In the genomic region with DNA sequence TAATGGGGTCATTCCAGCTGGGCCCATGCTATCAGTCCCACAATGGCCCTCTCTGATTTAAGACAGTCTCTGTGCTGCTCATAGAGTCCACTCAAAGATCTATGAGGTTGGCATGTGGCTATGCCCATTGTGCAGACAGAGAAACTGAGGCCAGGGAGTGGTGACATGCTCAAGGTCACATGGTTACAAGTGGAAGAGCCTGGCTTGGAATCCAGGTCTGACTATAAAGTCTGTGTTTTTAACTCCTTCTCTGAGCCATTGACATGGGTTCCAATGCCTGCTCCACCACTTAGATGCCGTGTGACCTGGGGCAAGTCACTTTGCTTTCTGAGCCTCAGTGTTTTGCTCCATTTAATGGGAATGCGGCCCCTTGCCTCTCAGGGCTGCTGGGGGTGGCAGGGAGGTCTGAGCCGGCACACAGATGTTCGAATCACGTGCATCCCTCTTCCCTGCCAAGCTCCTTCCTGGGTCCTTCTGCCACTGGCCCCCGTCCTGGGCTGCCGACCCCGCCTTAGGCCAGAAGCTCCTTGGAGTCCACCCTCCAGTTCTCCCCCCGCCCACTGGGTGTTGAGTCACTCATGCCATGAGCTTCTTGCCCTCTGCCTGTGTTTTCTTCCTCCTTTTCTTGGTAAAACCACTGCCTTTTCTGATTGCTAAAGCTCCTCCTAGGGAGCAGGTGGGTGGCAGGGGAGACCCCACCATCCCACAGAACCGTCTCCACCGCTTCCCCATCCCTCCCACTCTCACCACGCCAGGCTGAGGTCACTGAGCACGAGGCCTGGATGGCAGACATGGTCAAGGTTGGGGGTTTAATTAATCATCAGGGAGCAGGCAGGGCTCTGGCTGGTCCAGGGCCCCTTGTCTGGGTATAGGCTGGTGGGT, we compare ENCODE assay signal across 11 cellular contexts. TPM values are rescaled to one million over a fixed set of nuclear protein-coding genes. Genes with fewer than 3 reads are reported as not detected.
DNase-seq lines count a peak whose midpoint lies in the region; ATAC-seq, FAIRE-seq and TF ChIP-seq lines count a peak whose summit lies in the region.
"Had no signal": no experiment of that assay in that cellular context is flagged by ENCODE, and none has a peak within 500 bp of the region (broad histone marks: within the 10 kb centered on the region; RNA-seq: fewer than 3 reads in every experiment).

No MANE protein-coding gene starts in this region.

- peak overlapping the region; percentile 77 for H3K27ac ChIP-seq in neutrophil

- H3K36me3 ChIP-seq in neutrophil, result no peaks in the 10 kb centered on the region

- no peak for ATAC-seq in activated CD4-positive, CD25-positive, alpha-beta regulatory T cell treated with anti-CD3 and anti-CD28 coated beads, Interleukin-2, amount 50 U/mL, for 24 hours
- ATAC-seq in GM21367 (IDR thresholded peaks at IDR 0.05; ENCODE audit: unreplicated experiment), result no peak
- ATAC-seq: naive thymus-derived CD8-positive, alpha-beta T cell had no signal

- FAIRE-seq in HTR-8/SVneo (lab: Jason Lieb, UNC) (peak; percentile 90), frontal cortex (lab: Jason Lieb, UNC) (no peak)

- H3K9me3 ChIP-seq in neutrophil, result no peaks in the 10 kb centered on the region

- peaks cover 85 to 89% of the 10 kb centered on the region in 2 experiments for H3K4me1 ChIP-seq in neutrophil (ENCODE audit: control insufficient read depth in 1 of 2, insufficient read depth in 1 of 2, low read depth in 1 of 2, low read length in 1 of 2)

- peak overlapping the region in 1 of 2 experiments; percentile 21 for H3K4me3 ChIP-seq in neutrophil (ENCODE audit: low read depth in 1 of 2, low read length in 1 of 2)

- H3K27me3 ChIP-seq in neutrophil, result no peaks in the 10 kb centered on the region

- DNase-seq in AG08396 (ENCODE audit: low spot score), result peak; percentile 70
- DNase-seq in HTR-8/SVneo (ENCODE audit: insufficient read length, low spot score), result peak; percentile 75
- peak; percentile 62 for DNase-seq in astrocyte of the hippocampus (ENCODE audit: low read depth, low spot score)
- DNase-seq in ureter (ENCODE audit: low spot score), result no peak
- DNase-seq in frontal cortex (ENCODE audit: low spot score in 2 of 2), result no peak
- DNase-seq: effector CD8-positive, alpha-beta T cell; Karpas-422; naive thymus-derived CD8-positive, alpha-beta T cell had no signal

- TF ChIP-seq CTCF in neutrophil (IDR thresholded peaks at IDR 0.05), result peak; percentile 14

RNA-seq across cellular contexts. Expression of a gene that starts 35.7 kb away (rescaled TPM):
- 59.3 TPM for total RNA-seq in ureter
- 1.6 TPM for total RNA-seq in frontal cortex

Comparison
In these comparisons a context has a peak if more than half of its experiments do, and no peak if none do; other contexts are left out.
1. DNase-seq: peak in AG08396 (single experiment), HTR-8/SVneo (single experiment) and astrocyte of the hippocampus (single experiment); none in ureter (single experiment) and frontal cortex (0 of 2).
2. RNA of a gene that starts 35.7 kb away (total RNA-seq): 59.3 TPM in ureter (single experiment); 1.6 TPM in frontal cortex (single experiment); every median in the first group is over 10 times any median in the second.